Comparison of ENCODE assay signal across 23 cellular contexts in genomic region chr2:137705296-137705695, GRCh38.
"Had no signal": no experiment of that assay in that cellular context is flagged by ENCODE, and none has a peak within 500 bp of the region (broad histone marks: within the 10 kb centered on the region; RNA-seq: fewer than 3 reads in every experiment).

No MANE protein-coding gene starts in this region.

- H3K9me3 ChIP-seq: neutrophil, testis, upper lobe of right lung had no signal

- H3K4me1 ChIP-seq: foreskin keratinocyte, heart left ventricle, psoas muscle, spleen, testis, tibial nerve, upper lobe of right lung had no signal

- H3K27me3 ChIP-seq: foreskin keratinocyte, heart left ventricle, neutrophil, spleen, testis, tibial nerve, upper lobe of right lung had no signal

- H3K36me3 ChIP-seq: heart left ventricle, neutrophil, spleen, tibial nerve, upper lobe of right lung had no signal

- H3K27ac ChIP-seq: coronary artery, foreskin keratinocyte, heart left ventricle, neutrophil, psoas muscle, spleen, testis, tibial nerve, upper lobe of right lung had no signal

- DNase-seq: effector CD4-positive, alpha-beta T cell; endodermal cell; erythroblast; foreskin keratinocyte; heart left ventricle; hippocampal formation; kidney glomerular epithelial cell; mammary epithelial cell; mucosa of descending colon; naive thymus-derived CD8-positive, alpha-beta T cell; psoas muscle; retina; spleen; stimulated activated CD4-positive, alpha-beta T cell treated with anti-CD3 and anti-CD28 coated beads, Interleukin-15, amount 100 ng/mL, for 24 hours; stimulated activated CD4-positive, alpha-beta T cell treated with anti-CD3 and anti-CD28 coated beads, Interleukin-1b, Interleukin-23, amount 100 ng/mL, for 48 hours; stimulated activated CD4-positive, alpha-beta T cell treated with anti-CD3 and anti-CD28 coated beads, Interleukin-4, amount 100 ng/mL, for 24 hours; stimulated activated naive B cell treated with anti-CD40 and anti-IgM and Interleukin-4, amounts not matched to agents 10 μg/mL and 1 μg/mL and 100 μg/mL, for 72 hours; stimulated activated naive CD8-positive, alpha-beta T cell treated with anti-CD3 and anti-CD28 coated beads, Interleukin-15, amount 100 ng/mL, for 72 hours; testis; upper lobe of right lung had no signal

- H3K4me3 ChIP-seq: coronary artery, heart left ventricle, mucosa of descending colon, psoas muscle, spleen, testis, tibial nerve, upper lobe of right lung had no signal
